ENCODE assay signal across 1 cellular context in the genomic region with DNA sequence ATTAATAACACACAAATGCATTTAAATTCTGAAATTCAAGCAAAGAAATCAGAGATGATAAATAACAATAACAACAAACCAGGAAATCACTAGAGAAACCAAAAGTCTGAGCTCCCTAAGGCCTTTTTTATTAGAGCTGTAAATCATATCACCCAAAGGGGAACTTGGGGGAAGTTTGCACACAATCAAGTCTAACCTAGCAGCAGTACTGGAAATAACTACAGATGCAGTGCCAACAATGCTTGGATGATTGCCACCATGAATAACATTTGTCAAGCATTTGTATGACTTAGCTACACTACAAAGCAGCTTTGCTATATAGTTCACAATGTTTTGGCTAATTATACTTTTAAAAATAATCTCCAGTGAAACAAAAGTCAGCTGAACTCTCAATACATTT.
TF ChIP-seq lines count a peak whose summit lies in the region.

No MANE protein-coding gene starts in this region.

TF ChIP-seq in K562, 482 proteins besides CTCF, POLR2A, EP300 and RAD21 (continued from another document):
- TF ChIP-seq PBX2 (CRISPR knock-in tag; IDR thresholded peaks at IDR 0.05; ENCODE audit: low read depth) (no peak), PBX2 (tag; conservative IDR thresholded peaks at IDR 0.05; ENCODE audit: low read depth) (peak; percentile 76), MEIS2 (IDR thresholded peaks at IDR 0.05; ENCODE audit: partially characterized antibody) (peak; percentile 57)
